ENCODE assay signal across 8 cellular contexts in genomic region chr1:146051853-146052676, GRCh38. TPM values are rescaled to one million over a fixed set of nuclear protein-coding genes. Genes with fewer than 3 reads are reported as not detected.
DNase-seq lines count a peak whose midpoint lies in the region; ATAC-seq and TF ChIP-seq lines count a peak whose summit lies in the region.
"Not testable (repeated sequence)": the region's sequence is repeated elsewhere in the genome, so short reads cannot be mapped to it uniquely, and the experiment has no call there.

No MANE protein-coding gene starts in this region.

- not testable (repeated sequence) for H4K20me1 ChIP-seq in OCI-LY3 (ENCODE audit: insufficient read depth, low read length)

- H3K4me2 ChIP-seq in OCI-LY3 (ENCODE audit: low read length) = peak overlapping the region; percentile 68

- peak; percentile 88 for ATAC-seq in GM21390 (IDR thresholded peaks at IDR 0.05; ENCODE audit: unreplicated experiment)

- H3K4me3 Mint-ChIP-seq in endothelial cell (ENCODE audit: unreplicated experiment) (peak overlapping the region; percentile 84), mesothelial cell of epicardium (peak overlapping the region; percentile 78)

- H3K9me3 Mint-ChIP-seq in endothelial cell (ENCODE audit: unreplicated experiment); mesothelial cell of epicardium: not testable (repeated sequence)

- H2AFZ ChIP-seq in OCI-LY3 (ENCODE audit: low read depth, low read length) = not testable (repeated sequence)

- not testable (repeated sequence) for TF ChIP-seq CTCF in OCI-LY3 (IDR thresholded peaks at IDR 0.05; ENCODE audit: low read depth, low read length); endothelial cell (IDR thresholded peaks at IDR 0.05; ENCODE audit: unreplicated experiment); mesothelial cell of epicardium (IDR thresholded peaks at IDR 0.05; ENCODE audit: unreplicated experiment)

- H3K4me3 ChIP-seq in OCI-LY3 (ENCODE audit: low read length) = peak overlapping the region; percentile 65

- not testable (repeated sequence) for H3K36me3 Mint-ChIP-seq in endothelial cell (ENCODE audit: low read depth, unreplicated experiment); mesothelial cell of epicardium

- H3K27ac Mint-ChIP-seq in endothelial cell (ENCODE audit: unreplicated experiment) (peak overlapping the region; percentile 99), mesothelial cell of epicardium (peak overlapping the region; percentile 100)

- not testable (repeated sequence) for H3K27me3 ChIP-seq in OCI-LY3 (ENCODE audit: low read depth, low read length)

- H3K9me3 ChIP-seq in OCI-LY3 (ENCODE audit: insufficient read depth, low read length) = not testable (repeated sequence)

- not testable (repeated sequence) for H3K27me3 Mint-ChIP-seq in endothelial cell (ENCODE audit: unreplicated experiment); mesothelial cell of epicardium (ENCODE audit: low read depth)

- H3K27ac ChIP-seq in OCI-LY3 (ENCODE audit: low read length) = peak overlapping the region; percentile 54

- H3K4me1 ChIP-seq in OCI-LY3 (ENCODE audit: low read length) = peaks cover 27% of the 10 kb centered on the region

- not testable (repeated sequence) for H3K36me3 ChIP-seq in OCI-LY3 (replicated peaks; ENCODE audit: low read depth, low read length)

- peak; percentile 80 for DNase-seq in COR-L47 (lab: John Stamatoyannopoulos, UW)
- peak; percentile 63 for DNase-seq in HuH-7.5 (ENCODE audit: low spot score)
- peak; percentile 77 for DNase-seq in activated T-cell treated with anti-CD3 and anti-CD28 coated beads for 24 hours (ENCODE audit: low read depth)
- DNase-seq in endothelial cell (ENCODE audit: low spot score) = peak; percentile 77
- peak; percentile 60 to 81 for DNase-seq in mesothelial cell of epicardium (ENCODE audit: low spot score in 2 of 2, unreplicated experiment in 2 of 2)
- peak; percentile 34 for DNase-seq in stimulated activated CD8-positive, alpha-beta memory T cell treated with anti-CD3 and anti-CD28 coated beads, Interleukin-15, amount 100 ng/mL, for 1 hour (ENCODE audit: low read depth)

- H3K4me1 Mint-ChIP-seq in endothelial cell (ENCODE audit: unreplicated experiment); mesothelial cell of epicardium: not testable (repeated sequence)

- H3K79me2 ChIP-seq in OCI-LY3 (ENCODE audit: low read length) = not testable (repeated sequence)

- peak overlapping the region; percentile 61 for H3K9ac ChIP-seq in OCI-LY3 (ENCODE audit: low read length)

RNA-seq across cellular contexts. Expression of gene HJV, which starts 30.5 kb away (rescaled TPM):
- not detected for total RNA-seq in endothelial cell (ENCODE audit: unreplicated experiment)
- total RNA-seq in mesothelial cell of epicardium = not detected in 3 replicates

RNA-seq across cellular contexts. Expression of gene TXNIP, which starts 55.7 kb away (rescaled TPM):
- total RNA-seq in endothelial cell (ENCODE audit: unreplicated experiment) (107 TPM), mesothelial cell of epicardium (125 to 129 TPM (median 129 TPM) in 3 replicates)

Comparison
In these comparisons a context has a peak if more than half of its experiments do, and no peak if none do; other contexts are left out.
1. Peak in every context shown above with its lines: DNase-seq, ATAC-seq, H3K4me3 ChIP-seq and H3K27ac ChIP-seq.